Comparison of ENCODE assay signal across 8 cellular contexts in the genomic region with DNA sequence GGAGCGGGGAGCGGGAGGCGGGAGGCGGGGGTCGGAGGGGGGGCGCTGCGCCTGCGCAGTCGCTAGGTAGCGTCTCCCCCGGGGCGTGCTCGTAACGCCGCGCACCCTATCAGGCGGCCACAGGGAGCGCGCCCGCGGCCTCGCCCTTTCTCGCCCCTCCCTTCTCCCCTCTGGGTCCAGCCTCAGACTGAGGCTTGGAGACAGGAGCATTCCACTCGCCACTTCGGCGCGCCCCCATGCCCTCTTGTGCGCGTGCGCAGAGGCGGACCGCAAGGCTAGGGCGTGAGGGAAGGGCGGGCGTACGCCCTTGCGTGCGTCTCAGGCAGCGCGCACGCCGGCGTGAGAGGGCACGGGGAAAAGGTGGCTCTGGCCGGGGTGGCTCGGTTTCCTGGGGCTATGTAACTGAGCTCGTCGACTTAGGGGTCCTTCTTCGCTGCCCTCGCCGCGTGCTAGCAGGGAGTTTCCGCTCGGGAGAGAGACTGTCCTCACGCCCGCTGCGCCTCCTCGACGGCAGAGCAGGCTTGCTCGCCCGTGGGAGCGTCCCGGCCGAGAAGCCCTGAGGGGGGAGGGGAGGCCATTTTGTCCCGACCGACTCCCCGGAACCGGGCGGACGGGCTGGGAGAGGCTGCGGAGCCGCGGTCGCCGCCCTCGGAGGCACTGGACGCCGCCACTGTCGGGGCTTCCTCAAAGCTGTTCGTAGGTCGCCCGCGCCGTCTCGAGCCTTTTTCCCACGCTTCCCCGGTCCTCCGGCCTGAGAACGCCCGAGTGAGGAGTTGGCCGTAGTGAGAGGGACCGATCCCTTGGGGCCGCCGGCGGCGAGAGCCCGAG. TPM values are rescaled to one million over a fixed set of nuclear protein-coding genes. Genes with fewer than 3 reads are reported as not detected.
DNase-seq lines count a peak whose midpoint lies in the region; ATAC-seq and TF ChIP-seq lines count a peak whose summit lies in the region.

A gene (plus strand): TSS at position 316 of the 828 bp plus-strand sequence. CDS start 525 bp downstream, outside the sequence.

- POLR2A ChIA-PET in activated CD4-positive, alpha-beta T cell treated with anti-CD3 and anti-CD28 coated beads for 36 hours (lab: Charles Lee): interaction anchor here (0.6 to 1.8 kb wide), 8 partner anchors 10 to 312 kb away, joined by 3 to 7 read pairs (median 4); a partner anchor contains a TSS

- no peak for TF ChIP-seq CTCF in choroid plexus epithelial cell (conservative IDR thresholded peaks at IDR 0.05; ENCODE audit: low read depth, low read length)

- H3K36me3 Mint-ChIP-seq in activated CD4-positive, alpha-beta T cell treated with anti-CD3 and anti-CD28 coated beads for 36 hours (ENCODE audit: low read depth): peaks cover 16% of the 10 kb centered on the region

- peak within 1 kb of the TSS; percentile 99 for H3K4me3 ChIP-seq in choroid plexus epithelial cell (ENCODE audit: low read depth, low read length)

- intact Hi-C loops in activated CD4-positive, alpha-beta T cell treated with anti-CD3 and anti-CD28 coated beads for 36 hours (cut with DNase I, micrococcal nuclease): loop anchor here (1.0 to 5.0 kb wide), 13 partner anchors 10 to 728 kb away; a partner anchor contains a TSS

- DNase-seq in Ammon's horn (ENCODE audit: low spot score): peak; percentile 99
- peak; percentile 95 for DNase-seq in GM19238 (ENCODE audit: insufficient read length, low spot score)
- DNase-seq in NCI-H524 (lab: John Stamatoyannopoulos, UW): peak; percentile 99 to 100
- peak; percentile 99 for DNase-seq in activated CD4-positive, alpha-beta T cell treated with anti-CD3 and anti-CD28 coated beads for 36 hours
- peak; percentile 99 for DNase-seq in choroid plexus epithelial cell (ENCODE audit: low read depth)
- peak; percentile 99 for DNase-seq in kidney tubule cell (ENCODE audit: low spot score)
- peak; percentile 95 to 99 (median 97) for DNase-seq in stimulated activated CD4-positive, alpha-beta T cell treated with anti-CD3 and anti-CD28 coated beads, Interleukin-1b, Interleukin-23, amount 100 ng/mL, for 24 hours (ENCODE audit: low read depth in 4 of 4, low spot score in 1 of 4)

- no peaks in the 10 kb centered on the region for H3K27me3 Mint-ChIP-seq in activated CD4-positive, alpha-beta T cell treated with anti-CD3 and anti-CD28 coated beads for 36 hours

- H3K27ac Mint-ChIP-seq in activated CD4-positive, alpha-beta T cell treated with anti-CD3 and anti-CD28 coated beads for 36 hours: peak within 1 kb of the TSS; percentile 90

- peak; percentile 91 for ATAC-seq in HG03442 (IDR thresholded peaks at IDR 0.05; ENCODE audit: unreplicated experiment)
- peak; percentile 95 for ATAC-seq in activated CD4-positive, alpha-beta T cell treated with anti-CD3 and anti-CD28 coated beads for 36 hours

- CTCF ChIA-PET in activated CD4-positive, alpha-beta T cell treated with anti-CD3 and anti-CD28 coated beads for 36 hours (lab: Charles Lee): interaction anchor here (0.6 to 1.5 kb wide), 5 partner anchors 27 to 267 kb away, joined by 3 to 7 read pairs (median 4); no protein-coding TSS in a partner anchor

- H3K4me3 Mint-ChIP-seq in activated CD4-positive, alpha-beta T cell treated with anti-CD3 and anti-CD28 coated beads for 36 hours: peak within 1 kb of the TSS; percentile 98

- H3K4me1 Mint-ChIP-seq in activated CD4-positive, alpha-beta T cell treated with anti-CD3 and anti-CD28 coated beads for 36 hours: peaks cover 28% of the 10 kb centered on the region

- no peaks in the 10 kb centered on the region for H3K9me3 Mint-ChIP-seq in activated CD4-positive, alpha-beta T cell treated with anti-CD3 and anti-CD28 coated beads for 36 hours (ENCODE audit: low read depth)

RNA-seq across cellular contexts. Expression of the gene that starts here (rescaled TPM):
- total RNA-seq in activated CD4-positive, alpha-beta T cell treated with anti-CD3 and anti-CD28 coated beads for 36 hours: 100 to 1,000 TPM; 103 to 160 TPM

Comparison
In these comparisons a context has a peak if more than half of its experiments do, and no peak if none do; other contexts are left out.
1. Peak in every context shown above with its lines: DNase-seq, ATAC-seq and H3K4me3 ChIP-seq.